Comparison of ENCODE assay signal across 8 cellular contexts in the genomic region with DNA sequence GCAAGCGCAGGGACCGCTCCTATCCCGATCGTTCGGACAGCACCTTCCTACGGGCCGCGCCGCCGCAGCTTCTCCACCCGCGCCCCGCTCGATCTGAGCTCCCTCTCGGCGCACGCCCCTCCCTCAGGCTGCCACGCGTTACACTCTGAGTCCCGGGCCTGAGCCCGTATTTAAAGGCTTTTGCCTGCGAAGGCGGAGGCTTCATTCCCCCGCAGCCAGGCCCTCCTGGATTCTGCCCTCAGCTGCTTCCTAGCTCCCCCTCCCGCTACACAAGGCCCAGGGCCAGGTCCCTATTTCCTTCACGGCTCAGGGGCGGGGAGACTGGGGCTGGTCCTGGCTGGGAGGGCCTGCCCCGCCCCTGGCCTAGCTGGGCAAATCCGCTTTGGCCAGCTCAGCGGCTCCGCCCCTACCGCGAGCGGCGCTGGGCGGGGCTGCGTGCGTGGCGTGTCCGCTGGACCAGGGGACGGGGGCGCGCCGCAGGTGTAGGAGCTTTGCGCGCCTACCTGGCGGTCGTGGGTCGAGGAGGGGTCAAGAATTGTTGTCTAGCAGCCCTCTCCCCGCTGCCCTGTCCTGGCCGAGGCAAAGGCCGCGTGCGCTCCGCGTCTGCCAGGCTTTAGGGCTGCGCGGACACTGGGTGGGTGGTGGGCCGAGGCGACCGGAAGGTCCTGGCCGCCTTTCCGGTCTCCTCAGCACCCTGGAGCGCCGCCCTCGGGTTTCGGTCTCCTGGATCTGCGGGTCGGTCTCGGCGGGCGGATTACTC. TPM values are rescaled to one million over a fixed set of nuclear protein-coding genes. Genes with fewer than 3 reads are reported as not detected.
DNase-seq lines count a peak whose midpoint lies in the region; ATAC-seq and TF ChIP-seq lines count a peak whose summit lies in the region.

A gene (minus strand): TSS at position 144 of the 760 bp plus-strand sequence. CDS start 5,927 bp downstream, outside the sequence.

- peaks cover 3 to 6% of the 10 kb centered on the region in 2 experiments; a peak in 2 of 4 replicates for H3K4me1 ChIP-seq in SK-N-SH (ENCODE audit: control insufficient read depth in 1 of 2, insufficient read depth in 2 of 2, low read depth in 1 of 2, low read length in 1 of 2)
- H3K4me1 ChIP-seq in suprapubic skin = peaks cover 24% of the 10 kb centered on the region

- TF ChIP-seq EP300 in SK-N-SH (IDR thresholded peaks at IDR 0.05; ENCODE audit: borderline replicate concordance in 1 of 2, low read depth in 1 of 2, low read length in 1 of 2) (no peak; a peak in 1 of 4 replicates), suprapubic skin (IDR thresholded peaks at IDR 0.05) (no peak)

- H3K36me3 ChIP-seq in SK-N-SH (replicated peaks in 1 of 2; ENCODE audit: control insufficient read depth in 1 of 2, insufficient read depth in 2 of 2, low read length in 1 of 2) (peaks cover 0 to 35% of the 10 kb centered on the region in 2 experiments), suprapubic skin (peaks cover 4% of the 10 kb centered on the region)

- POLR2A ChIA-PET in SK-N-SH (lab: Yijun Ruan, JAX) = interaction anchor here (0.6 to 2.6 kb wide), 17 partner anchors 10 to 528 kb away, joined by 3 to 40 read pairs (median 4); a partner anchor contains a TSS

- H3K27me3 ChIP-seq in SK-N-SH (ENCODE audit: insufficient read depth) = no peaks in the 10 kb centered on the region
- H3K27me3 ChIP-seq in suprapubic skin = no peaks in the 10 kb centered on the region

- H3F3A ChIP-seq in SK-N-SH (replicated peaks; ENCODE audit: insufficient read depth) = peaks cover 15% of the 10 kb centered on the region

- CTCF ChIA-PET in SK-N-SH (lab: Yijun Ruan, JAX) = interaction anchor here (0.8 to 2.2 kb wide), 2 partner anchors 58 to 69 kb away, joined by 3 to 10 read pairs; a partner anchor contains a TSS

- TF ChIP-seq CTCF in SK-N-SH (IDR thresholded peaks at IDR 0.05) (peak; percentile 11; the same call in 1 of the 2 replicates), suprapubic skin (IDR thresholded peaks at IDR 0.05) (no peak)

- H2AFZ ChIP-seq in SK-N-SH (ENCODE audit: low read depth) = peak within 1 kb of the TSS; percentile 54

- no peaks in the 10 kb centered on the region for H3K9me2 ChIP-seq in SK-N-SH

- TF ChIP-seq POLR2A in suprapubic skin (IDR thresholded peaks at IDR 0.05) = peak; percentile 55 to 84

- H3K4me3 ChIP-seq in GM08714 (ENCODE audit: low read length) = peak within 1 kb of the TSS; percentile 93
- H3K4me3 ChIP-seq in SK-N-SH (ENCODE audit: low read depth in 2 of 2, low read length in 1 of 2) = peak within 1 kb of the TSS; percentile 84 to 89
- peak within 1 kb of the TSS; percentile 85 for H3K4me3 ChIP-seq in suprapubic skin

- no peak for TF ChIP-seq RAD21 in SK-N-SH (IDR thresholded peaks at IDR 0.05; ENCODE audit: low read length)

- peak within 1 kb of the TSS; percentile 94 for H3K9ac ChIP-seq in SK-N-SH

- H4K20me1 ChIP-seq in SK-N-SH (ENCODE audit: insufficient read depth) = no peaks in the 10 kb centered on the region

- DNase-seq in NCI-H1048 (lab: John Stamatoyannopoulos, UW) = peak; percentile 94
- DNase-seq in SK-N-SH = peak; percentile 98
- peak; percentile 95 for DNase-seq in activated naive CD4-positive, alpha-beta T cell treated with anti-CD3 and anti-CD28 coated beads, Interleukin-2, amount 50 U/mL, for 16 hours
- peak; percentile 98 for DNase-seq in germinal center (ENCODE audit: low spot score)
- peak; percentile 72 to 99 (median 94) for DNase-seq in nucleus accumbens (lab: John Stamatoyannopoulos, UW)
- DNase-seq in suprapubic skin (ENCODE audit: low spot score in 2 of 2) = peak; percentile 96 to 97

- H3K9me3 ChIP-seq in SK-N-SH (no peaks in the 10 kb centered on the region), suprapubic skin (no peaks in the 10 kb centered on the region)

- WGBS in SK-N-SH (ENCODE audit: low lambda C conversion rate) = under 1% methylated on average over 24 of the region's 72 CpGs
- 0% methylated on average over 3 of the region's 72 CpGs for WGBS in suprapubic skin

- ATAC-seq in HG02571 (IDR thresholded peaks at IDR 0.05; ENCODE audit: unreplicated experiment) = peak; percentile 93

- peaks cover 78% of the 10 kb centered on the region for H3K79me2 ChIP-seq in SK-N-SH (ENCODE audit: insufficient read depth)

- peak within 1 kb of the TSS; percentile 92 to 96 for H3K27ac ChIP-seq in SK-N-SH (ENCODE audit: low read depth in 2 of 2, low read length in 1 of 2)
- H3K27ac ChIP-seq in suprapubic skin = peak within 1 kb of the TSS; percentile 93

- peak within 1 kb of the TSS; percentile 84 for H3K4me2 ChIP-seq in SK-N-SH

TF ChIP-seq in SK-N-SH, 30 proteins besides CTCF, POLR2A, EP300 and RAD21 (continues in another document):
- TF ChIP-seq POLR2AphosphoS5 (IDR thresholded peaks at IDR 0.05; ENCODE audit: low read depth, low read length) = peak; percentile 98
- TF ChIP-seq FOSL2 (IDR thresholded peaks at IDR 0.05; ENCODE audit: borderline replicate concordance, low read depth) = 0 out of 2 replicates have a peak, but pooled peaks have one; percentile 5
- TF ChIP-seq NFIC (IDR thresholded peaks at IDR 0.05; ENCODE audit: borderline replicate concordance) = no peak
- TF ChIP-seq GABPA (IDR thresholded peaks at IDR 0.05; ENCODE audit: low read depth) = peak; percentile 88
- no peak; the same call in 1 of the 2 replicates for TF ChIP-seq NRF1 (IDR thresholded peaks at IDR 0.05; ENCODE audit: low read depth, low read length)
- peak; percentile 36 for TF ChIP-seq TCF12 (IDR thresholded peaks at IDR 0.05)
- peak; percentile 74 for TF ChIP-seq MXI1 (IDR thresholded peaks at IDR 0.05; ENCODE audit: low read depth, low read length)
- peak; percentile 22; the same call in 1 of the 2 replicates for TF ChIP-seq ELF1 (IDR thresholded peaks at IDR 0.05)
- TF ChIP-seq JUND (IDR thresholded peaks at IDR 0.05) = no peak
- TF ChIP-seq, protein P1, sequence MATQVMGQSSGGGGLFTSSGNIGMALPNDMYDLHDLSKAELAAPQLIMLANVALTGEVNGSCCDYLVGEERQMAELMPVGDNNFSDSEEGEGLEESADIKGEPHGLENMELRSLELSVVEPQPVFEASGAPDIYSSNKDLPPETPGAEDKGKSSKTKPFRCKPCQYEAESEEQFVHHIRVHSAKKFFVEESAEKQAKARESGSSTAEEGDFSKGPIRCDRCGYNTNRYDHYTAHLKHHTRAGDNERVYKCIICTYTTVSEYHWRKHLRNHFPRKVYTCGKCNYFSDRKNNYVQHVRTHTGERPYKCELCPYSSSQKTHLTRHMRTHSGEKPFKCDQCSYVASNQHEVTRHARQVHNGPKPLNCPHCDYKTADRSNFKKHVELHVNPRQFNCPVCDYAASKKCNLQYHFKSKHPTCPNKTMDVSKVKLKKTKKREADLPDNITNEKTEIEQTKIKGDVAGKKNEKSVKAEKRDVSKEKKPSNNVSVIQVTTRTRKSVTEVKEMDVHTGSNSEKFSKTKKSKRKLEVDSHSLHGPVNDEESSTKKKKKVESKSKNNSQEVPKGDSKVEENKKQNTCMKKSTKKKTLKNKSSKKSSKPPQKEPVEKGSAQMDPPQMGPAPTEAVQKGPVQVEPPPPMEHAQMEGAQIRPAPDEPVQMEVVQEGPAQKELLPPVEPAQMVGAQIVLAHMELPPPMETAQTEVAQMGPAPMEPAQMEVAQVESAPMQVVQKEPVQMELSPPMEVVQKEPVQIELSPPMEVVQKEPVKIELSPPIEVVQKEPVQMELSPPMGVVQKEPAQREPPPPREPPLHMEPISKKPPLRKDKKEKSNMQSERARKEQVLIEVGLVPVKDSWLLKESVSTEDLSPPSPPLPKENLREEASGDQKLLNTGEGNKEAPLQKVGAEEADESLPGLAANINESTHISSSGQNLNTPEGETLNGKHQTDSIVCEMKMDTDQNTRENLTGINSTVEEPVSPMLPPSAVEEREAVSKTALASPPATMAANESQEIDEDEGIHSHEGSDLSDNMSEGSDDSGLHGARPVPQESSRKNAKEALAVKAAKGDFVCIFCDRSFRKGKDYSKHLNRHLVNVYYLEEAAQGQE (IDR thresholded peaks at IDR 0.05; ENCODE audit: low read depth, low read length) = no peak; the same call in 1 of the 2 replicates
- TF ChIP-seq RFX5 (IDR thresholded peaks at IDR 0.05; ENCODE audit: low read length) = no peak
- TF ChIP-seq RXRA (IDR thresholded peaks at IDR 0.05; ENCODE audit: borderline replicate concordance, low read depth) = no peak
- peak; percentile 90 for TF ChIP-seq TAF1 (IDR thresholded peaks at IDR 0.05; ENCODE audit: borderline replicate concordance, low read depth, low read length)
- TF ChIP-seq, protein P2, sequence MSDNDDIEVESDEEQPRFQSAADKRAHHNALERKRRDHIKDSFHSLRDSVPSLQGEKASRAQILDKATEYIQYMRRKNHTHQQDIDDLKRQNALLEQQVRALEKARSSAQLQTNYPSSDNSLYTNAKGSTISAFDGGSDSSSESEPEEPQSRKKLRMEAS (IDR thresholded peaks at IDR 0.05; ENCODE audit: low read depth) = peak; percentile 85
- peak; percentile 55 for TF ChIP-seq CHD2 (IDR thresholded peaks at IDR 0.05; ENCODE audit: low read length, partially characterized antibody)
- TF ChIP-seq SIN3A (IDR thresholded peaks at IDR 0.05; ENCODE audit: borderline replicate concordance, low read depth, low read length) = peak; percentile 95
- TF ChIP-seq, protein P3, sequence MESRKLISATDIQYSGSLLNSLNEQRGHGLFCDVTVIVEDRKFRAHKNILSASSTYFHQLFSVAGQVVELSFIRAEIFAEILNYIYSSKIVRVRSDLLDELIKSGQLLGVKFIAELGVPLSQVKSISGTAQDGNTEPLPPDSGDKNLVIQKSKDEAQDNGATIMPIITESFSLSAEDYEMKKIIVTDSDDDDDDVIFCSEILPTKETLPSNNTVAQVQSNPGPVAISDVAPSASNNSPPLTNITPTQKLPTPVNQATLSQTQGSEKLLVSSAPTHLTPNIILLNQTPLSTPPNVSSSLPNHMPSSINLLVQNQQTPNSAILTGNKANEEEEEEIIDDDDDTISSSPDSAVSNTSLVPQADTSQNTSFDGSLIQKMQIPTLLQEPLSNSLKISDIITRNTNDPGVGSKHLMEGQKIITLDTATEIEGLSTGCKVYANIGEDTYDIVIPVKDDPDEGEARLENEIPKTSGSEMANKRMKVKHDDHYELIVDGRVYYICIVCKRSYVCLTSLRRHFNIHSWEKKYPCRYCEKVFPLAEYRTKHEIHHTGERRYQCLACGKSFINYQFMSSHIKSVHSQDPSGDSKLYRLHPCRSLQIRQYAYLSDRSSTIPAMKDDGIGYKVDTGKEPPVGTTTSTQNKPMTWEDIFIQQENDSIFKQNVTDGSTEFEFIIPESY (IDR thresholded peaks at IDR 0.05; ENCODE audit: borderline replicate concordance, low read depth) = no peak

RNA-seq across cellular contexts. Expression of the gene that starts here (rescaled TPM):
- 41.4 and 41.6 TPM in 2 replicates for polyA plus RNA-seq in SK-N-SH (2012; rRNA removed)
- polyA plus RNA-seq in SK-N-SH (2012; cell fraction: cytosol; rRNA removed) = 54.0 and 60.7 TPM in 2 replicates
- 12.4 and 22.4 TPM in 2 replicates for polyA plus RNA-seq in SK-N-SH (2012; cell fraction: nucleus; rRNA removed)
- total RNA-seq in suprapubic skin = 10 to 100 TPM; 20.6 to 28.7 (median 24.3) TPM

Comparison
In these comparisons a context has a peak if more than half of its experiments do, and no peak if none do; other contexts are left out.
1. Peak in every context shown above with its lines: DNase-seq, ATAC-seq, H3K4me3 ChIP-seq and H3K27ac ChIP-seq.